In genomic region chr10:128542659-128543058, GRCh38 we compare ENCODE assay signal across 1 cellular context.
TF ChIP-seq lines count a peak whose summit lies in the region.

No MANE protein-coding gene starts in this region.

TF ChIP-seq in K562, 482 proteins besides CTCF, POLR2A, EP300 and RAD21 (continued from another document):
- TF ChIP-seq ZNF512 (tag; IDR thresholded peaks at IDR 0.05) (no peak), PBX2 (CRISPR knock-in tag; IDR thresholded peaks at IDR 0.05; ENCODE audit: low read depth) (no peak), PBX2 (tag; conservative IDR thresholded peaks at IDR 0.05; ENCODE audit: low read depth) (0 out of 2 replicates have a peak, but pooled peaks have one; percentile 11), CREB3 (tag; conservative IDR thresholded peaks at IDR 0.05; ENCODE audit: low read depth) (no peak), TGIF2 (CRISPR knock-in tag; IDR thresholded peaks at IDR 0.05) (no peak), FOXO4 (CRISPR knock-in tag; IDR thresholded peaks at IDR 0.05) (no peak), ZNF830 (CRISPR knock-in tag; IDR thresholded peaks at IDR 0.05) (no peak), ZBTB2 (IDR thresholded peaks at IDR 0.05) (no peak), SREBF2 (CRISPR knock-in tag; IDR thresholded peaks at IDR 0.05) (no peak), HMGN3 (IDR thresholded peaks at IDR 0.05; ENCODE audit: borderline replicate concordance, extremely low read depth, insufficient read length, low read depth, low read length) (no peak), NFE2 (IDR thresholded peaks at IDR 0.05; ENCODE audit: low read depth) (0 out of 2 replicates have a peak, but pooled peaks have one; percentile 13)
